In genomic region chr12:98593351-98594049, GRCh38 we compare ENCODE assay signal across 8 cellular contexts. TPM values are rescaled to one million over a fixed set of nuclear protein-coding genes. Genes with fewer than 3 reads are reported as not detected.
DNase-seq lines count a peak whose midpoint lies in the region; ATAC-seq and TF ChIP-seq lines count a peak whose summit lies in the region.

Gene SLC25A3, plus strand, starts transcription at chr12:98593686. Its CDS starts 293 bp downstream, at chr12:98593979.

- H3K4me2 ChIP-seq in PC-3 (ENCODE audit: low read length) = peak within 1 kb of the TSS; percentile 93

- intact Hi-C loops in PC-3 (cut with micrococcal nuclease) = loop anchor here (1.0 to 2.0 kb wide), 4 partner anchors 27 to 102 kb away; partner anchors contain the start of gene APAF1

- BruUV-seq in PC-3 (replicated peaks; lab: Mats Ljungman, UMichigan) = no TSS peak

- H3K4me1 ChIP-seq in PC-3 (ENCODE audit: insufficient read depth, low read length) = peaks cover 12% of the 10 kb centered on the region

- no peaks in the 10 kb centered on the region for H3K9me3 ChIP-seq in PC-3 (ENCODE audit: low read length)

- H3K9ac ChIP-seq in PC-3 (ENCODE audit: low read length) = peak within 1 kb of the TSS; percentile 99

- CTCF ChIA-PET in PC-3 (lab: Charles Lee) = interaction anchor here (0.6 to 1.5 kb wide), 2 partner anchors 26 to 34 kb away, joined by 6 read pairs; no protein-coding TSS in a partner anchor

- no peaks in the 10 kb centered on the region for H3F3A ChIP-seq in PC-3 (ENCODE audit: low read length, unreplicated experiment)

- no peak for TF ChIP-seq CTCF in PC-3 (conservative IDR thresholded peaks at IDR 0.05; ENCODE audit: low read depth, low read length)

- H3K27me3 ChIP-seq in PC-3 (ENCODE audit: low read length) = no peaks in the 10 kb centered on the region

- H3K79me2 ChIP-seq in PC-3 (ENCODE audit: low read length) = peaks cover 56% of the 10 kb centered on the region

- H3K27ac ChIP-seq in PC-3 (ENCODE audit: low read length) (peak within 1 kb of the TSS; percentile 66), epithelial cell of prostate (peak within 1 kb of the TSS; percentile 83)

- no peak for TF ChIP-seq EP300 in Ishikawa (IDR thresholded peaks at IDR 0.05; ENCODE audit: borderline replicate concordance)

- DNase-seq in DMS114 treated with DMSO at 0.1 percent for 48 hours (lab: John Stamatoyannopoulos, UW; ENCODE audit: unreplicated experiment) = peak; percentile 95
- peak; percentile 98 for DNase-seq in PC-3
- DNase-seq in activated T-cell treated with anti-CD3 and anti-CD28 coated beads for 48 hours (ENCODE audit: low read depth) = peak; percentile 92
- peak; percentile 92 for DNase-seq in epithelial cell of prostate (ENCODE audit: low read depth, low spot score)
- peak; percentile 97 for DNase-seq in mucosa of gallbladder (ENCODE audit: low spot score)
- DNase-seq in stimulated activated CD8-positive, alpha-beta memory T cell treated with anti-CD3 and anti-CD28 coated beads, Interleukin-4, amount 100 ng/mL, for 4 hours (ENCODE audit: low read depth in 2 of 2, low spot score in 1 of 2) = peak; percentile 87 to 89

- peaks cover 43% of the 10 kb centered on the region for H3K36me3 ChIP-seq in PC-3 (ENCODE audit: low read depth, low read length)

- ATAC-seq in GM21576 (IDR thresholded peaks at IDR 0.05; ENCODE audit: unreplicated experiment) (peak; percentile 99), PC-3 (peak; percentile 97)

- peak within 1 kb of the TSS; percentile 95 for H2AFZ ChIP-seq in PC-3 (ENCODE audit: low read length)

- no peak for TF ChIP-seq RAD21 in Ishikawa (IDR thresholded peaks at IDR 0.05; ENCODE audit: low read depth)

- H3K4me3 ChIP-seq in PC-3 (ENCODE audit: low read length) = peak within 1 kb of the TSS; percentile 94

- peaks cover 46% of the 10 kb centered on the region for H4K20me1 ChIP-seq in PC-3 (ENCODE audit: low read length)

- no peaks in the 10 kb centered on the region for H3K9me2 ChIP-seq in PC-3 (replicated peaks; ENCODE audit: low read length)

- POLR2A ChIA-PET in PC-3 (lab: Charles Lee; ENCODE audit: unreplicated experiment) = interaction anchor here (0.5 to 0.8 kb wide), 8 partner anchors 10 to 405 kb away, joined by 3 to 23 read pairs (median 8); partner anchors contain the start of genes APAF1 and IKBIP

TF ChIP-seq in Ishikawa, 13 proteins besides CTCF, POLR2A, EP300 and RAD21:
- TF ChIP-seq CEBPB (IDR thresholded peaks at IDR 0.05) (no peak), MAX (IDR thresholded peaks at IDR 0.05) (peak; percentile 89), TCF12 (IDR thresholded peaks at IDR 0.05; ENCODE audit: low read depth) (0 out of 2 replicates have a peak, but pooled peaks have one; percentile 43), TAF1 (IDR thresholded peaks at IDR 0.05; ENCODE audit: low read depth) (peak; percentile 95), CREB1 (IDR thresholded peaks at IDR 0.05; ENCODE audit: low read depth) (peak; percentile 98), REST (IDR thresholded peaks at IDR 0.05; ENCODE audit: low read depth) (no peak), YY1 (IDR thresholded peaks at IDR 0.05; ENCODE audit: low read depth) (peak; percentile 88), NFIC (IDR thresholded peaks at IDR 0.05) (no peak), USF1 (IDR thresholded peaks at IDR 0.05) (0 out of 2 replicates have a peak, but pooled peaks have one; percentile 28), FOXM1 (IDR thresholded peaks at IDR 0.05; ENCODE audit: borderline replicate concordance, low read depth) (peak; percentile 55), ZBTB7A (IDR thresholded peaks at IDR 0.05; ENCODE audit: low read depth) (no peak), EGR1 (IDR thresholded peaks at IDR 0.05) (0 out of 2 replicates have a peak, but pooled peaks have one; percentile 32), TEAD4 (IDR thresholded peaks at IDR 0.05) (peak; percentile 48; the same call in 1 of the 2 replicates)

RNA-seq across cellular contexts. Expression of gene SLC25A3, which starts in this region (rescaled TPM):
- 466 and 547 TPM in 2 replicates for total RNA-seq in PC-3 (2014; rRNA removed)
- 399 TPM for total RNA-seq in mucosa of gallbladder

Comparison
In these comparisons a context has a peak if more than half of its experiments do, and no peak if none do; other contexts are left out.
1. Peak in every context shown above with its lines: DNase-seq, ATAC-seq, H3K4me3 ChIP-seq and H3K27ac ChIP-seq.